Comparison of ENCODE assay signal across 2 cellular contexts in genomic region chr9:81388831-81389230, GRCh38.
TF ChIP-seq lines count a peak whose summit lies in the region.

No MANE protein-coding gene starts in this region.

TF ChIP-seq in SK-N-SH, 30 proteins besides CTCF, POLR2A, EP300 and RAD21 (continued from another document):
- TF ChIP-seq TAF1 (IDR thresholded peaks at IDR 0.05; ENCODE audit: borderline replicate concordance, low read depth, low read length) (no peak), JUND (IDR thresholded peaks at IDR 0.05) (no peak), RXRA (IDR thresholded peaks at IDR 0.05; ENCODE audit: borderline replicate concordance, low read depth) (no peak), SIN3A (IDR thresholded peaks at IDR 0.05; ENCODE audit: borderline replicate concordance, low read depth, low read length) (no peak), MXI1 (IDR thresholded peaks at IDR 0.05; ENCODE audit: low read depth, low read length) (no peak), USF1 (IDR thresholded peaks at IDR 0.05; ENCODE audit: borderline replicate concordance, low read depth) (no peak), MEF2A (IDR thresholded peaks at IDR 0.05; ENCODE audit: borderline replicate concordance, low read depth) (no peak), YY1 (IDR thresholded peaks at IDR 0.05; ENCODE audit: low read depth) (no peak), REST (IDR thresholded peaks at IDR 0.05; ENCODE audit: low read depth, low read length) (no peak), POLR2AphosphoS5 (IDR thresholded peaks at IDR 0.05; ENCODE audit: low read depth, low read length) (no peak), RCOR1 (IDR thresholded peaks at IDR 0.05; ENCODE audit: low read length) (no peak), RFX5 (IDR thresholded peaks at IDR 0.05; ENCODE audit: low read length) (no peak), FOXM1 (IDR thresholded peaks at IDR 0.05; ENCODE audit: low read depth) (no peak)
- TF ChIP-seq, protein P1, sequence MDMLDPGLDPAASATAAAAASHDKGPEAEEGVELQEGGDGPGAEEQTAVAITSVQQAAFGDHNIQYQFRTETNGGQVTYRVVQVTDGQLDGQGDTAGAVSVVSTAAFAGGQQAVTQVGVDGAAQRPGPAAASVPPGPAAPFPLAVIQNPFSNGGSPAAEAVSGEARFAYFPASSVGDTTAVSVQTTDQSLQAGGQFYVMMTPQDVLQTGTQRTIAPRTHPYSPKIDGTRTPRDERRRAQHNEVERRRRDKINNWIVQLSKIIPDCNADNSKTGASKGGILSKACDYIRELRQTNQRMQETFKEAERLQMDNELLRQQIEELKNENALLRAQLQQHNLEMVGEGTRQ (IDR thresholded peaks at IDR 0.05; ENCODE audit: borderline replicate concordance, low read depth, low read length), result no peak

TF ChIP-seq in SK-N-SH treated with all-trans-retinoic acid at 6 μM for 48 hours, 23 proteins besides CTCF, POLR2A, EP300 and RAD21 (continued from another document):
- TF ChIP-seq TOX (CRISPR knock-in tag; IDR thresholded peaks at IDR 0.05; ENCODE audit: borderline replicate concordance) (no peak), GLIS3 (CRISPR knock-in tag; IDR thresholded peaks at IDR 0.05) (no peak), POU6F1 (CRISPR knock-in tag; IDR thresholded peaks at IDR 0.05; ENCODE audit: borderline replicate concordance, low read depth) (no peak), ESRRG (CRISPR knock-in tag; IDR thresholded peaks at IDR 0.05) (no peak), RARB (CRISPR knock-in tag; IDR thresholded peaks at IDR 0.05) (no peak), CSRNP3 (CRISPR knock-in tag; IDR thresholded peaks at IDR 0.05) (no peak), ZNF70 (CRISPR knock-in tag; IDR thresholded peaks at IDR 0.05) (no peak)
TF ChIP-seq in SK-N-SH treated with all-trans-retinoic acid at 6 μM for 48 hours: peak in this region for 0.
